Comparison of ENCODE assay signal across 8 cellular contexts in the genomic region with DNA sequence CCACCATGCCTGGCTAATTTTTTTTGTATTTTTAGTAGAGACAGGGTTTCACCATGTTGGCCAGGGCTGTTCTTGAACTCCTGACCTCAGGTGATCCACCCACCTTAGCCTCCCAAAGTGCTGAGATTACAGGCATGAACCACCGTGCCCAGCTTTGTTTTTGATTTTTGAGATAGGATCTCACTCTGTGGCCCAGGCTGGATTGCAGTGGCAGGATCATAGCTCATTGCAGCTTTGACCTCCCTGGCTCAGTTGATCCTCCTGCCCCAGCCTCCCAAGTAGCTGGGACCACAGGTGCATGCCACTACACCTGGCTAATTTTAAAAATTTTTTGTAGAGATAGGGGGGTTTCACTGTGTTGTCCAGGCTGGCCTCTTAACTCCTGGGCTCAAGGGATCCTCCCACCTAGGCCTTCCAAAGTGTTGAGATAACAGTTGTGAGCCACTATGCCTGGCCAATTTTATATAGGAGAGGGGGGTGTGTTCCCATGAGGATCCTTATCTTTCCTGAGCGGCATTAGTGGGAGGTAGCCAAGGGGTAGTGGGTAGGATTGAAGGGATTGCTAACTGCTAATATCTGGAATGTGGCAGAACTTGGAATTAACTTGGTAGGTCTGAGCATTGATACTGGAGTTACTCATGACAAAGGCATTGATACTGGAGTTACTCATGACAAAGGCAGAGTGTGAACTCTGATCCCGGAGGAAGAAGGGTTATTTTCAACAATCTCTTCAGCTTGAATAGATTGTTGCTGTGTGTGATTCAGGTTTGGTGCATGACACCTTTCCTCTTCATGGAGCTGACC. TPM values are rescaled to one million over a fixed set of nuclear protein-coding genes. Genes with fewer than 3 reads are reported as not detected.
DNase-seq lines count a peak whose midpoint lies in the region.

No MANE protein-coding gene starts in this region.

- H3K9me3 ChIP-seq in iPS-18a (ENCODE audit: control insufficient read depth, low read depth, low read length) (no peaks in the 10 kb centered on the region), stomach smooth muscle (ENCODE audit: control insufficient read depth in 2 of 2, low read length in 2 of 2) (no peaks in the 10 kb centered on the region)

- H3K9me3 Mint-ChIP-seq in activated T-cell treated with anti-CD3 and anti-CD28 coated beads, Interleukin-2, amount 50 U/mL, for 24 hours = no peaks in the 10 kb centered on the region
- no peaks in the 10 kb centered on the region for H3K9me3 Mint-ChIP-seq in activated T-helper 1 cell treated with anti-CD3 and anti-CD28 coated beads, Interleukin-12 subunit alpha, Interleukin-12 subunit beta, Interleukin-2, Interleukin-4 antibody, amounts not matched to agents 30 ng/mL and 10 ng/mL and 1 ng/mL, durations not matched to agents 14 hours and 24 hours and 36 hours

- peak overlapping the region; percentile 81 for H3K27ac ChIP-seq in iPS-18a (ENCODE audit: low read length)
- peak overlapping the region; percentile 96 for H3K27ac ChIP-seq in stomach smooth muscle (ENCODE audit: low read length)

- no peaks in the 10 kb centered on the region for H3K27me3 Mint-ChIP-seq in activated T-cell treated with anti-CD3 and anti-CD28 coated beads, Interleukin-2, amount 50 U/mL, for 24 hours
- H3K27me3 Mint-ChIP-seq in activated T-helper 1 cell treated with anti-CD3 and anti-CD28 coated beads, Interleukin-12 subunit alpha, Interleukin-12 subunit beta, Interleukin-2, Interleukin-4 antibody, amounts not matched to agents 30 ng/mL and 10 ng/mL and 1 ng/mL, durations not matched to agents 14 hours and 24 hours and 36 hours (ENCODE audit: insufficient read depth) = no peaks in the 10 kb centered on the region

- in situ Hi-C loops in G401 (cut with HindIII; ENCODE audit: low sequenced_read_pairs) = no loop called here

- H3K4me1 ChIP-seq in iPS-18a (ENCODE audit: control insufficient read depth, low read depth, low read length) (peaks cover 11% of the 10 kb centered on the region), stomach smooth muscle (ENCODE audit: control insufficient read depth, insufficient read depth, low read length) (peaks cover 16% of the 10 kb centered on the region)

- peak overlapping the region; percentile 61 for H3K9ac ChIP-seq in iPS-18a (ENCODE audit: low read length)
- H3K9ac ChIP-seq in stomach smooth muscle (ENCODE audit: low read length in 2 of 2) = peak overlapping the region; percentile 69 to 81

- H3K27ac Mint-ChIP-seq in activated T-cell treated with anti-CD3 and anti-CD28 coated beads, Interleukin-2, amount 50 U/mL, for 24 hours = peak overlapping the region; percentile 100
- H3K27ac Mint-ChIP-seq in activated T-helper 1 cell treated with anti-CD3 and anti-CD28 coated beads, Interleukin-12 subunit alpha, Interleukin-12 subunit beta, Interleukin-2, Interleukin-4 antibody, amounts not matched to agents 30 ng/mL and 10 ng/mL and 1 ng/mL, durations not matched to agents 14 hours and 24 hours and 36 hours = peak overlapping the region; percentile 98

- H3K36me3 ChIP-seq in iPS-18a (ENCODE audit: control insufficient read depth, low read depth, low read length) (peaks cover 56% of the 10 kb centered on the region), stomach smooth muscle (ENCODE audit: control insufficient read depth in 2 of 2, insufficient read depth in 2 of 2, low read length in 2 of 2) (peaks cover 17 to 26% of the 10 kb centered on the region in 2 donors)

- peaks cover 47% of the 10 kb centered on the region for H3K4me1 Mint-ChIP-seq in activated T-cell treated with anti-CD3 and anti-CD28 coated beads, Interleukin-2, amount 50 U/mL, for 24 hours (ENCODE audit: low read depth)
- H3K4me1 Mint-ChIP-seq in activated T-helper 1 cell treated with anti-CD3 and anti-CD28 coated beads, Interleukin-12 subunit alpha, Interleukin-12 subunit beta, Interleukin-2, Interleukin-4 antibody, amounts not matched to agents 30 ng/mL and 10 ng/mL and 1 ng/mL, durations not matched to agents 14 hours and 24 hours and 36 hours (ENCODE audit: low read depth) = peaks cover 25% of the 10 kb centered on the region

- H3K36me3 Mint-ChIP-seq in activated T-cell treated with anti-CD3 and anti-CD28 coated beads, Interleukin-2, amount 50 U/mL, for 24 hours (ENCODE audit: low read depth) = peaks cover 98% of the 10 kb centered on the region
- peaks cover 59% of the 10 kb centered on the region for H3K36me3 Mint-ChIP-seq in activated T-helper 1 cell treated with anti-CD3 and anti-CD28 coated beads, Interleukin-12 subunit alpha, Interleukin-12 subunit beta, Interleukin-2, Interleukin-4 antibody, amounts not matched to agents 30 ng/mL and 10 ng/mL and 1 ng/mL, durations not matched to agents 14 hours and 24 hours and 36 hours (ENCODE audit: low read depth)

- H3K27me3 ChIP-seq in iPS-18a (ENCODE audit: control insufficient read depth, insufficient read depth, low read length) (no peaks in the 10 kb centered on the region), stomach smooth muscle (ENCODE audit: control insufficient read depth in 1 of 2, insufficient read depth in 2 of 2, low read length in 2 of 2) (no peaks in the 10 kb centered on the region)

- intact Hi-C loops in activated T-helper 1 cell treated with anti-CD3 and anti-CD28 coated beads, Interleukin-12 subunit alpha, Interleukin-12 subunit beta, Interleukin-2, Interleukin-4 antibody, amounts not matched to agents 30 ng/mL and 10 ng/mL and 1 ng/mL, durations not matched to agents 14 hours and 24 hours and 36 hours (cut with micrococcal nuclease) = loop anchor here (5.0 kb wide), 1 partner anchor 564 kb away; a partner anchor contains a TSS

- peak overlapping the region; percentile 66 for H3K4me3 Mint-ChIP-seq in activated T-cell treated with anti-CD3 and anti-CD28 coated beads, Interleukin-2, amount 50 U/mL, for 24 hours
- H3K4me3 Mint-ChIP-seq in activated T-helper 1 cell treated with anti-CD3 and anti-CD28 coated beads, Interleukin-12 subunit alpha, Interleukin-12 subunit beta, Interleukin-2, Interleukin-4 antibody, amounts not matched to agents 30 ng/mL and 10 ng/mL and 1 ng/mL, durations not matched to agents 14 hours and 24 hours and 36 hours = peak overlapping the region; percentile 98

- H3K4me3 ChIP-seq in iPS-18a (ENCODE audit: low read length) (peak overlapping the region; percentile 45), stomach smooth muscle (ENCODE audit: low read length in 2 of 2) (peak overlapping the region; percentile 69 to 99)

- DNase-seq in activated T-cell treated with anti-CD3 and anti-CD28 coated beads, Interleukin-2, amount 50 U/mL, for 24 hours = no peak
- no peak for DNase-seq in activated T-cell treated with anti-CD3 and anti-CD28 coated beads, Interleukin-2, amount 50 U/mL, for 48 hours
- no peak for DNase-seq in activated T-helper 1 cell treated with anti-CD3 and anti-CD28 coated beads, Interleukin-12 subunit alpha, Interleukin-12 subunit beta, Interleukin-2, Interleukin-4 antibody, amounts not matched to agents 30 ng/mL and 10 ng/mL and 1 ng/mL, durations not matched to agents 14 hours and 24 hours and 36 hours (ENCODE audit: low spot score)
- no peak for DNase-seq in G401 (ENCODE audit: low spot score)
- DNase-seq in DMS153 treated with DMSO at 0.1 percent for 48 hours (lab: John Stamatoyannopoulos, UW; ENCODE audit: unreplicated experiment) = no peak
- DNase-seq in activated CD8-positive, alpha-beta memory T cell treated with anti-CD3 and anti-CD28 coated beads for 24 hours = no peak

RNA-seq across cellular contexts. Expression of a gene that starts 1.0 kb away (rescaled TPM):
- total RNA-seq in activated T-helper 1 cell treated with anti-CD3 and anti-CD28 coated beads, Interleukin-12 subunit alpha, Interleukin-12 subunit beta, Interleukin-2, Interleukin-4 antibody, amounts not matched to agents 30 ng/mL and 10 ng/mL and 1 ng/mL, durations not matched to agents 14 hours and 24 hours and 36 hours = 260 and 271 TPM in 2 replicates
- 137 and 202 TPM in 2 replicates for total RNA-seq in G401 (2014; rRNA removed; shearing (Covaris generic))

RNA-seq across cellular contexts. Expression of a gene that starts 18.3 kb away (rescaled TPM):
- total RNA-seq in activated T-helper 1 cell treated with anti-CD3 and anti-CD28 coated beads, Interleukin-12 subunit alpha, Interleukin-12 subunit beta, Interleukin-2, Interleukin-4 antibody, amounts not matched to agents 30 ng/mL and 10 ng/mL and 1 ng/mL, durations not matched to agents 14 hours and 24 hours and 36 hours = 112 and 115 TPM in 2 replicates
- total RNA-seq in G401 (2014; rRNA removed; shearing (Covaris generic)) = 3.8 and 7.0 TPM in 2 replicates

RNA-seq across cellular contexts. Expression of a gene that starts 31.0 kb away (rescaled TPM):
- 78.6 and 87.1 TPM in 2 replicates for total RNA-seq in activated T-helper 1 cell treated with anti-CD3 and anti-CD28 coated beads, Interleukin-12 subunit alpha, Interleukin-12 subunit beta, Interleukin-2, Interleukin-4 antibody, amounts not matched to agents 30 ng/mL and 10 ng/mL and 1 ng/mL, durations not matched to agents 14 hours and 24 hours and 36 hours
- 59.7 and 62.5 TPM in 2 replicates for total RNA-seq in G401 (2014; rRNA removed; shearing (Covaris generic))

Comparison
In these comparisons a context has a peak if more than half of its experiments do, and no peak if none do; other contexts are left out.
1. RNA of a gene that starts 18.3 kb away (total RNA-seq): 112 to 115 TPM in activated T-helper 1 cell treated with anti-CD3 and anti-CD28 coated beads, Interleukin-12 subunit alpha, Interleukin-12 subunit beta, Interleukin-2, Interleukin-4 antibody, amounts not matched to agents 30 ng/mL and 10 ng/mL and 1 ng/mL, durations not matched to agents 14 hours and 24 hours and 36 hours; 3.8 to 7.0 TPM in G401; every median in the first group is over 10 times any median in the second.